Comparison of ENCODE assay signal across 1 cellular context in genomic region chr12:82357845-82358199, GRCh38.
TF ChIP-seq lines count a peak whose summit lies in the region.

No MANE protein-coding gene starts in this region.

TF ChIP-seq in HEK293, 187 proteins besides CTCF, POLR2A, EP300 and RAD21 (continued from another document):
- TF ChIP-seq ZNF664 (tag by site-specific recombination; IDR thresholded peaks at IDR 0.05) (no peak), SP7 (tag by site-specific recombination; IDR thresholded peaks at IDR 0.05) (no peak), PRDM10 (tag by site-specific recombination; IDR thresholded peaks at IDR 0.05) (no peak), ZNF518A (tag by site-specific recombination; conservative IDR thresholded peaks at IDR 0.05; ENCODE audit: low read depth) (no peak), GLI2 (tag by site-specific recombination; IDR thresholded peaks at IDR 0.05; ENCODE audit: borderline replicate concordance, low read depth) (no peak)
